In genomic region chr5:51484326-51484725, GRCh38 we compare ENCODE assay signal across 22 cellular contexts.
"Had no signal": no experiment of that assay in that cellular context is flagged by ENCODE, and none has a peak within 500 bp of the region (broad histone marks: within the 10 kb centered on the region; RNA-seq: fewer than 3 reads in every experiment).

No MANE protein-coding gene starts in this region.

- H2AFZ ChIP-seq: hepatocyte had no signal

- H3K27me3 ChIP-seq: hepatocyte, left lung, stomach, testis, upper lobe of left lung had no signal

- ATAC-seq: activated naive CD8-positive, alpha-beta T cell treated with anti-CD3 and anti-CD28 coated beads, Interleukin-2, amount 50 U/mL, for 24 hours; activated T-cell treated with anti-CD3 and anti-CD28 coated beads, Interleukin-2, amount 50 U/mL, for 4 hours; esophagus mucosa; left lung; right cardiac atrium; stimulated activated effector memory CD8-positive, alpha-beta T cell treated with anti-CD3 and anti-CD28 coated beads, Interleukin-12 subunit alpha, Interleukin-12 subunit beta, amount 100 ng/mL, for 72 hours had no signal

- H3K27ac ChIP-seq: hepatocyte, left lung, stomach, testis, upper lobe of left lung, VCaP had no signal

- H3K4me2 ChIP-seq: hepatocyte had no signal

- H3K4me3 ChIP-seq: hepatocyte, left lung, stomach, testis, upper lobe of left lung had no signal

- H3K36me3 ChIP-seq: left lung, stomach, upper lobe of left lung had no signal

- H3K4me1 ChIP-seq: left lung, stomach, testis, upper lobe of left lung had no signal

- H3K79me2 ChIP-seq: hepatocyte had no signal

- DNase-seq: activated CD4-positive, alpha-beta T cell treated with anti-CD3 and anti-CD28 coated beads, Interleukin-2, amount 50 U/mL, for 1 hour; activated CD4-positive, CD25-positive, alpha-beta regulatory T cell treated with anti-CD3 and anti-CD28 coated beads, Interleukin-2, amount 50 U/mL, for 72 hours; activated CD8-positive, alpha-beta memory T cell treated with anti-CD3 and anti-CD28 coated beads, Interleukin-2, amount 50 U/mL, for 4 hours; activated naive CD4-positive, alpha-beta T cell treated with anti-CD3 and anti-CD28 coated beads for 36 hours; activated naive CD8-positive, alpha-beta T cell treated with anti-CD3 and anti-CD28 coated beads, Interleukin-2, amount 50 U/mL, for 24 hours; activated T-cell treated with anti-CD3 and anti-CD28 coated beads, Interleukin-2, amount 50 U/mL, for 4 hours; aorta; effector CD4-positive, alpha-beta T cell; islet precursor cell; left lung; mammary epithelial cell; right cardiac atrium; small intestine; stimulated activated CD4-positive, alpha-beta T cell treated with anti-CD3 and anti-CD28 coated beads, Interleukin-4, amount 100 ng/mL, for 24 hours; stomach; T-helper 2 cell; testis; upper lobe of left lung had no signal

- H3K9me3 ChIP-seq: left lung, stomach, testis, upper lobe of left lung had no signal
